Comparison of ENCODE assay signal across 1 cellular context in genomic region chr2:85485815-85486214, GRCh38.
TF ChIP-seq lines count a peak whose summit lies in the region.

No MANE protein-coding gene starts in this region.

TF ChIP-seq in K562, 482 proteins besides CTCF, POLR2A, EP300 and RAD21 (continued from another document and continues in another):
- TF ChIP-seq CHAMP1 (IDR thresholded peaks at IDR 0.05) (no peak), MTF1 (CRISPR knock-in tag; IDR thresholded peaks at IDR 0.05; ENCODE audit: borderline replicate concordance) (no peak), RCOR1 (IDR thresholded peaks at IDR 0.05; ENCODE audit: borderline replicate concordance in 1 of 2, low read depth in 2 of 2, low read length in 2 of 2) (peak; percentile 50 to 89; a peak in 3 of 4 replicates), MAFF (IDR thresholded peaks at IDR 0.05; ENCODE audit: low read length) (no peak), ZNF282 (CRISPR knock-in tag; IDR thresholded peaks at IDR 0.05) (no peak), DNMT1 (IDR thresholded peaks at IDR 0.05) (no peak), ATF4 (CRISPR knock-in tag; IDR thresholded peaks at IDR 0.05) (no peak), NCOA6 (IDR thresholded peaks at IDR 0.05) (no peak), SMARCC2 (IDR thresholded peaks at IDR 0.05; ENCODE audit: low read depth) (no peak), TBL1XR1 (IDR thresholded peaks at IDR 0.05; ENCODE audit: low read length in 2 of 2) (no peak), ZNF384 (IDR thresholded peaks at IDR 0.05; ENCODE audit: low read depth, low read length) (peak; percentile 68), XRCC5 (IDR thresholded peaks at IDR 0.05; ENCODE audit: low read depth, low read length) (no peak), ZMIZ1 (IDR thresholded peaks at IDR 0.05; ENCODE audit: low read depth in 2 of 2, low read length in 2 of 2) (no peak), FIP1L1 (IDR thresholded peaks at IDR 0.05; ENCODE audit: low read depth, low read length, poor library complexity, severe bottlenecking) (no peak), CHCHD3 (CRISPR knock-in tag; IDR thresholded peaks at IDR 0.05) (no peak), GABPB1 (CRISPR knock-in tag; IDR thresholded peaks at IDR 0.05) (no peak), CEBPG (CRISPR knock-in tag; IDR thresholded peaks at IDR 0.05) (peak; percentile 47), CEBPG (tag; conservative IDR thresholded peaks at IDR 0.05 in 1 of 2, IDR thresholded peaks at IDR 0.05 in 1 of 2) (peak; percentile 86 to 88), CBFA2T3 (IDR thresholded peaks at IDR 0.05) (peak; percentile 46), RBM39 (optimal IDR thresholded peaks at IDR 0.05; ENCODE audit: low read depth, low read length) (no peak), HINFP (tag; conservative IDR thresholded peaks at IDR 0.05; ENCODE audit: low read depth) (no peak), YBX1 (IDR thresholded peaks at IDR 0.05) (no peak), NFE2L1 (tag; IDR thresholded peaks at IDR 0.05; ENCODE audit: borderline replicate concordance, low read depth) (no peak), CBX5 (IDR thresholded peaks at IDR 0.05; ENCODE audit: borderline replicate concordance, low read depth) (no peak), EHMT2 (IDR thresholded peaks at IDR 0.05) (no peak), HDAC8 (tag; IDR thresholded peaks at IDR 0.05) (no peak), ZNF449 (CRISPR knock-in tag; IDR thresholded peaks at IDR 0.05) (no peak), KLF16 (IDR thresholded peaks at IDR 0.05) (no peak), ZNF12 (CRISPR knock-in tag; IDR thresholded peaks at IDR 0.05) (no peak), KHSRP (IDR thresholded peaks at IDR 0.05) (no peak), CAMTA2 (CRISPR knock-in tag; conservative IDR thresholded peaks at IDR 0.05) (no peak), HDAC2 (IDR thresholded peaks at IDR 0.05) (peak; percentile 61; the same call in 1 of the 2 replicates), ZBTB9 (CRISPR knock-in tag; IDR thresholded peaks at IDR 0.05) (no peak), POU5F1 (IDR thresholded peaks at IDR 0.05; ENCODE audit: borderline replicate concordance, low read depth, low read length, partially characterized antibody) (no peak), EGR1 (conservative IDR thresholded peaks at IDR 0.05) (peak; percentile 49; the same call in 1 of the 2 replicates), ARID1B (IDR thresholded peaks at IDR 0.05) (0 out of 2 replicates have a peak, but pooled peaks have one; percentile 12), MXI1 (IDR thresholded peaks at IDR 0.05; ENCODE audit: low read depth, low read length) (no peak), ZNF121 (CRISPR knock-in tag; conservative IDR thresholded peaks at IDR 0.05) (no peak), CC2D1A (IDR thresholded peaks at IDR 0.05) (no peak), PHF20 (IDR thresholded peaks at IDR 0.05; ENCODE audit: partially characterized antibody) (no peak), KDM1A (IDR thresholded peaks at IDR 0.05) (peak; percentile 95 to 96), HDAC1 (IDR thresholded peaks at IDR 0.05) (peak in 1 of 2 experiments; percentile 82; a peak in 2 of 4 replicates), ATF3 (IDR thresholded peaks at IDR 0.05) (peak; percentile 93), ATF3 (CRISPR knock-in tag; conservative IDR thresholded peaks at IDR 0.05) (no peak), CEBPB (tag; IDR thresholded peaks at IDR 0.05) (peak; percentile 84), EP400 (IDR thresholded peaks at IDR 0.05) (no peak), ZKSCAN8 (CRISPR knock-in tag; IDR thresholded peaks at IDR 0.05) (no peak), CGGBP1 (CRISPR knock-in tag; IDR thresholded peaks at IDR 0.05) (no peak), SRSF3 (IDR thresholded peaks at IDR 0.05; ENCODE audit: insufficient read depth, low read length) (no peak), SMAD2 (IDR thresholded peaks at IDR 0.05; ENCODE audit: low read depth, low read length) (no peak)
- TF ChIP-seq, protein P1, sequence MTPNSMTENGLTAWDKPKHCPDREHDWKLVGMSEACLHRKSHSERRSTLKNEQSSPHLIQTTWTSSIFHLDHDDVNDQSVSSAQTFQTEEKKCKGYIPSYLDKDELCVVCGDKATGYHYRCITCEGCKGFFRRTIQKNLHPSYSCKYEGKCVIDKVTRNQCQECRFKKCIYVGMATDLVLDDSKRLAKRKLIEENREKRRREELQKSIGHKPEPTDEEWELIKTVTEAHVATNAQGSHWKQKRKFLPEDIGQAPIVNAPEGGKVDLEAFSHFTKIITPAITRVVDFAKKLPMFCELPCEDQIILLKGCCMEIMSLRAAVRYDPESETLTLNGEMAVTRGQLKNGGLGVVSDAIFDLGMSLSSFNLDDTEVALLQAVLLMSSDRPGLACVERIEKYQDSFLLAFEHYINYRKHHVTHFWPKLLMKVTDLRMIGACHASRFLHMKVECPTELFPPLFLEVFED (CRISPR knock-in tag; conservative IDR thresholded peaks at IDR 0.05): no peak
- TF ChIP-seq, protein P2, sequence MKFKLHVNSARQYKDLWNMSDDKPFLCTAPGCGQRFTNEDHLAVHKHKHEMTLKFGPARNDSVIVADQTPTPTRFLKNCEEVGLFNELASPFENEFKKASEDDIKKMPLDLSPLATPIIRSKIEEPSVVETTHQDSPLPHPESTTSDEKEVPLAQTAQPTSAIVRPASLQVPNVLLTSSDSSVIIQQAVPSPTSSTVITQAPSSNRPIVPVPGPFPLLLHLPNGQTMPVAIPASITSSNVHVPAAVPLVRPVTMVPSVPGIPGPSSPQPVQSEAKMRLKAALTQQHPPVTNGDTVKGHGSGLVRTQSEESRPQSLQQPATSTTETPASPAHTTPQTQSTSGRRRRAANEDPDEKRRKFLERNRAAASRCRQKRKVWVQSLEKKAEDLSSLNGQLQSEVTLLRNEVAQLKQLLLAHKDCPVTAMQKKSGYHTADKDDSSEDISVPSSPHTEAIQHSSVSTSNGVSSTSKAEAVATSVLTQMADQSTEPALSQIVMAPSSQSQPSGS (CRISPR knock-in tag; IDR thresholded peaks at IDR 0.05): no peak
- TF ChIP-seq, protein P3, sequence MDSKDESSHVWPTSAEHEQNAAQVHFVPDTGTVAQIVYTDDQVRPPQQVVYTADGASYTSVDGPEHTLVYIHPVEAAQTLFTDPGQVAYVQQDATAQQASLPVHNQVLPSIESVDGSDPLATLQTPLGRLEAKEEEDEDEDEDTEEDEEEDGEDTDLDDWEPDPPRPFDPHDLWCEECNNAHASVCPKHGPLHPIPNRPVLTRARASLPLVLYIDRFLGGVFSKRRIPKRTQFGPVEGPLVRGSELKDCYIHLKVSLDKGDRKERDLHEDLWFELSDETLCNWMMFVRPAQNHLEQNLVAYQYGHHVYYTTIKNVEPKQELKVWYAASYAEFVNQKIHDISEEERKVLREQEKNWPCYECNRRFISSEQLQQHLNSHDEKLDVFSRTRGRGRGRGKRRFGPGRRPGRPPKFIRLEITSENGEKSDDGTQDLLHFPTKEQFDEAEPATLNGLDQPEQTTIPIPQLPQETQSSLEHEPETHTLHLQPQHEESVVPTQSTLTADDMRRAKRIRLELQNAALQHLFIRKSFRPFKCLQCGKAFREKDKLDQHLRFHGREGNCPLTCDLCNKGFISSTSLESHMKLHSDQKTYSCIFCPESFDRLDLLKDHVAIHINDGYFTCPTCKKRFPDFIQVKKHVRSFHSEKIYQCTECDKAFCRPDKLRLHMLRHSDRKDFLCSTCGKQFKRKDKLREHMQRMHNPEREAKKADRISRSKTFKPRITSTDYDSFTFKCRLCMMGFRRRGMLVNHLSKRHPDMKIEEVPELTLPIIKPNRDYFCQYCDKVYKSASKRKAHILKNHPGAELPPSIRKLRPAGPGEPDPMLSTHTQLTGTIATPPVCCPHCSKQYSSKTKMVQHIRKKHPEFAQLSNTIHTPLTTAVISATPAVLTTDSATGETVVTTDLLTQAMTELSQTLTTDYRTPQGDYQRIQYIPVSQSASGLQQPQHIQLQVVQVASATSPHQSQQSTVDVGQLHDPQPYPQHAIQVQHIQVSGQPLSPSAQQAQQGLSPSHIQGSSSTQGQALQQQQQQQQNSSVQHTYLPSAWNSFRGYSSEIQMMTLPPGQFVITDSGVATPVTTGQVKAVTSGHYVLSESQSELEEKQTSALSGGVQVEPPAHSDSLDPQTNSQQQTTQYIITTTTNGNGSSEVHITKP (IDR thresholded peaks at IDR 0.05; ENCODE audit: partially characterized antibody): no peak
